ENCODE assay signal across 1 cellular context in the genomic region with DNA sequence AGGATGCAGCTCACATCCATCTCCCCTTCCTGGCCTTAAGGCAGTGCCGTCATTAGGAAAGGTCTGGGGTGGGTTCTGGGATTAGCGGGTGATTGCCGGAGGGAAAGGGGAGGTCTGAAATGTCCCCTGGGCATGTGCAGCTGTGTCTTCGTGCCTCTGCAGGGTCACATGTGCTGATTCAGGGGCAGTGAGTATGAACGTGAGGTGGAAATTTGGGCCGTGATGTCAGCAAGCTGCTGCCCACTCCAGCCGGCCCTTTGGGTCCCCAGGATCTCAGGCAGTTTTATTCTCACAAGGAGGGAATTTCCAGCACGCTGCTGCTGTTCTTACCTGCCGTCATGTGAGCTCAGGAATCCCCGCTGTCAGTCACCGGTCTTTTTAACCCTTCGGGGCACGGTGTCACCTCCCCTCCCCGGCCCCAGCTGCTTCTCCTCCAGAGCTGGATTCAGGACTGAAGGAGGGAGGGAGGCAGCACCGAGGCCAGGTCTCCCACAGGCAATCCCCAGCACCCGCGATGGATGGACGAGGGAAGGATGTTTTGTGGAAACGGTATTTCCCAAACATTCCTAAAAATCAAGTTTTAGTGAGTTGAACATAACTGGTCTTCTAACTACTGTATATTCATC.
TF ChIP-seq lines count a peak whose summit lies in the region.

No MANE protein-coding gene starts in this region.

TF ChIP-seq in IMR-90, 13 proteins besides CTCF, POLR2A, EP300 and RAD21 (continued from another document):
- TF ChIP-seq FOS (IDR thresholded peaks at IDR 0.05; ENCODE audit: low read depth, low read length) (no peak), MAZ (IDR thresholded peaks at IDR 0.05; ENCODE audit: borderline replicate concordance, low read depth, low read length) (no peak), CEBPB (IDR thresholded peaks at IDR 0.05; ENCODE audit: low read depth, low read length) (no peak), MXI1 (IDR thresholded peaks at IDR 0.05; ENCODE audit: borderline replicate concordance, low read depth, low read length) (no peak), MAFK (IDR thresholded peaks at IDR 0.05; ENCODE audit: low read depth, low read length) (no peak), NFE2L2 (IDR thresholded peaks at IDR 0.05; ENCODE audit: low read depth, low read length) (no peak), RCOR1 (IDR thresholded peaks at IDR 0.05; ENCODE audit: insufficient replicate concordance, low read length) (no peak)
TF ChIP-seq in IMR-90: peak in this region for 0.
